Comparison of ENCODE assay signal across 10 cellular contexts in the genomic region with DNA sequence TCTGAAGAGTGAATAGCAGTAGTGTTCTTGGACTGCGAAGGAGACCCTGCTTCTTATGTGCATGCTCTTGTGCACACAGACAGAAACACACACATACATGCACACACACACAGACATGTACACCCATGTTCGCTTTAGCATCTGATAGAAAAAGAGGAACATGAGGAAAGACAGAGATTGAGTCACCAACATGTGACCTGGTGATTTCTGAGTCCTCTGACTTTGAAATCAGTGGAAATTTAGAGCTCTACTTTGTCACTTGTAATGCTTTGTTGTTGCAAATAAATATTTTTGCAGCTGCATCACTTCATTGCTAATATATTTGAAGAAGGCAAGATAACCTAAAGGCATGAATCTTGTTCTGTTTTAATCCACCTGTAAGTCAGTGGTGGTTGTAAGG. TPM values are rescaled to one million over a fixed set of nuclear protein-coding genes. Genes with fewer than 3 reads are reported as not detected.
DNase-seq lines count a peak whose midpoint lies in the region; ATAC-seq, FAIRE-seq and TF ChIP-seq lines count a peak whose summit lies in the region.
"Had no signal": no experiment of that assay in that cellular context is flagged by ENCODE, and none has a peak within 500 bp of the region (broad histone marks: within the 10 kb centered on the region; RNA-seq: fewer than 3 reads in every experiment).

No MANE protein-coding gene starts in this region.

- peak overlapping the region; percentile 68 for H3K4me3 Mint-ChIP-seq in activated naive CD8-positive, alpha-beta T cell
- H3K4me3 Mint-ChIP-seq in activated T-cell treated with anti-CD3 and anti-CD28 coated beads, Interleukin-2, amount 50 U/mL, for 72 hours, result peak overlapping the region in 1 of 2 donors; percentile 70
- H3K4me3 Mint-ChIP-seq: nephron had no signal

- peak; percentile 63 for DNase-seq in KBM-7
- DNase-seq in lung microvascular endothelial cell (ENCODE audit: low read depth in 2 of 2), result peak; percentile 29 to 40
- no peak for DNase-seq in HepG2 (ENCODE audit: low spot score)
- no peak for DNase-seq in psoas muscle
- DNase-seq in activated T-cell treated with anti-CD3 and anti-CD28 coated beads, Interleukin-2, amount 50 U/mL, for 72 hours, result no peak
- no peak for DNase-seq in NCI-H446 treated with DMSO at 0.1 percent for 48 hours (lab: John Stamatoyannopoulos, UW)

- peak overlapping the region; percentile 96 for H3K27ac Mint-ChIP-seq in activated naive CD8-positive, alpha-beta T cell
- H3K27ac Mint-ChIP-seq in activated T-cell treated with anti-CD3 and anti-CD28 coated beads, Interleukin-2, amount 50 U/mL, for 72 hours, result no peak overlapping the region
- H3K27ac Mint-ChIP-seq: nephron had no signal

- H3K9ac ChIP-seq in HepG2 (ENCODE audit: insufficient read depth, low read depth, low read length), result no peak overlapping the region
- H3K9ac ChIP-seq: KMS-11 had no signal

- ATAC-seq in HepG2, result no peak
- ATAC-seq in psoas muscle, result no peak
- ATAC-seq in activated T-cell treated with anti-CD3 and anti-CD28 coated beads, Interleukin-2, amount 50 U/mL, for 72 hours (replicated peaks in 1 of 2), result no peak

- H3K4me3 ChIP-seq in ACC112 (ENCODE audit: low read depth, low read length), result peak overlapping the region; percentile 10; the same call in 1 of the 2 replicates
- H3K4me3 ChIP-seq in HepG2 (replicated peaks in 1 of 3; ENCODE audit: insufficient read depth in 1 of 3, low read depth in 2 of 3, low read length in 3 of 3), result no peak overlapping the region
- H3K4me3 ChIP-seq in psoas muscle, result no peak overlapping the region

- H3K27me3 Mint-ChIP-seq in activated naive CD8-positive, alpha-beta T cell, result no peaks in the 10 kb centered on the region
- H3K27me3 Mint-ChIP-seq in activated T-cell treated with anti-CD3 and anti-CD28 coated beads, Interleukin-2, amount 50 U/mL, for 72 hours (ENCODE audit: low read depth), result no peaks in the 10 kb centered on the region

- H3K4me2 ChIP-seq in HepG2 (ENCODE audit: low read depth, low read length), result no peak overlapping the region

- POLR2A ChIA-PET in HepG2 (lab: Yijun Ruan, JAX), result no interaction called here

- TF ChIP-seq POLR2A in HepG2 (IDR thresholded peaks at IDR 0.05; ENCODE audit: insufficient read depth in 1 of 2, low read depth in 2 of 2, low read length in 2 of 2), result no peak

- CTCF ChIA-PET in HepG2 (lab: Yijun Ruan, JAX; ENCODE audit: low intra/inter-chr PET ratio, low total read pairs), result no interaction called here

- H3K9me3 ChIP-seq in HepG2 (ENCODE audit: low read length), result no peaks in the 10 kb centered on the region
- no peaks in the 10 kb centered on the region for H3K9me3 ChIP-seq in psoas muscle

- no peak for FAIRE-seq in HepG2 (lab: Jason Lieb, UNC)

- TF ChIP-seq CTCF in HepG2 (CRISPR knock-in tag; IDR thresholded peaks at IDR 0.05), result no peak
- TF ChIP-seq CTCF in psoas muscle (IDR thresholded peaks at IDR 0.05), result no peak

- no TSS peak for BruUV-seq in HepG2 (replicated peaks; lab: Mats Ljungman, UMichigan)

- in situ Hi-C loops in KBM-7 (cut with MboI; ENCODE audit: low pct_unique_long_range_greater_than_20kb, low sequenced_read_pairs), result no loop called here
- in situ Hi-C loops in HepG2 (cut with HindIII; ENCODE audit: extremely low pct_ligation_motif_present, low pct_unique_long_range_greater_than_20kb), result no loop called here

- intact Hi-C loops in HepG2 (cut with micrococcal nuclease; ENCODE audit: unreplicated experiment) (no loop called here), psoas muscle (cut with DNase I) (no loop called here)

- H3K79me2 ChIP-seq in ACC112 (ENCODE audit: control insufficient read depth, insufficient read depth, low read length, unreplicated experiment) (peaks cover 91% of the 10 kb centered on the region), HepG2 (ENCODE audit: insufficient read depth, low read length) (no peaks in the 10 kb centered on the region)

- peak overlapping the region; percentile 100 for H3K27ac ChIP-seq in ACC112 (ENCODE audit: low read depth, low read length)
- no peak overlapping the region for H3K27ac ChIP-seq in HepG2 (ENCODE audit: extremely low read length, insufficient read depth, low read length)
- no peak overlapping the region for H3K27ac ChIP-seq in psoas muscle
- H3K27ac ChIP-seq: KMS-11 had no signal

- H3K9me3 Mint-ChIP-seq in activated naive CD8-positive, alpha-beta T cell (ENCODE audit: low read depth), result no peaks in the 10 kb centered on the region
- H3K9me3 Mint-ChIP-seq in activated T-cell treated with anti-CD3 and anti-CD28 coated beads, Interleukin-2, amount 50 U/mL, for 72 hours, result no peaks in the 10 kb centered on the region
- H3K9me3 Mint-ChIP-seq: nephron had no signal

- TF ChIP-seq EP300 in HepG2 (IDR thresholded peaks at IDR 0.05; ENCODE audit: low read depth in 2 of 2, low read length in 2 of 2) (no peak), HepG2 (CRISPR knock-in tag; IDR thresholded peaks at IDR 0.05; ENCODE audit: borderline replicate concordance) (no peak)

- no peak for TF ChIP-seq RAD21 in HepG2 (CRISPR knock-in tag; IDR thresholded peaks at IDR 0.05)

- peaks cover 100% of the 10 kb centered on the region for H3K4me1 Mint-ChIP-seq in activated naive CD8-positive, alpha-beta T cell (ENCODE audit: low read depth)
- peaks cover 97% of the 10 kb centered on the region for H3K4me1 Mint-ChIP-seq in activated T-cell treated with anti-CD3 and anti-CD28 coated beads, Interleukin-2, amount 50 U/mL, for 72 hours (ENCODE audit: low read depth)

- no peak overlapping the region for H2AFZ ChIP-seq in ACC112 (ENCODE audit: low read length, unreplicated experiment)
- H2AFZ ChIP-seq in HepG2 (ENCODE audit: low read length), result no peak overlapping the region

- H4K20me1 ChIP-seq in HepG2 (ENCODE audit: insufficient read depth, low read length), result no peaks in the 10 kb centered on the region

- H3K4me1 ChIP-seq in ACC112 (ENCODE audit: control insufficient read depth, insufficient read depth, low read length, unreplicated experiment), result peaks cover 100% of the 10 kb centered on the region
- no peaks in the 10 kb centered on the region for H3K4me1 ChIP-seq in HepG2 (ENCODE audit: insufficient read depth, low read length)
- peaks cover 23% of the 10 kb centered on the region for H3K4me1 ChIP-seq in psoas muscle

- WGBS in HepG2 (ENCODE audit: low lambda C conversion rate), result 44% methylated on average over 2 of the region's 2 CpGs
- WGBS in psoas muscle, 3 donors, result 77 to 93% (median 85%) methylated on average over 2 of the region's 2 CpGs

- peaks cover 22% of the 10 kb centered on the region for H3K36me3 Mint-ChIP-seq in activated naive CD8-positive, alpha-beta T cell
- peaks cover 2 to 6% of the 10 kb centered on the region in 2 donors for H3K36me3 Mint-ChIP-seq in activated T-cell treated with anti-CD3 and anti-CD28 coated beads, Interleukin-2, amount 50 U/mL, for 72 hours (ENCODE audit: insufficient read depth in 2 of 2)

- peaks cover 5% of the 10 kb centered on the region for H3K36me3 ChIP-seq in ACC112 (ENCODE audit: insufficient read depth, low read length)
- no peaks in the 10 kb centered on the region for H3K36me3 ChIP-seq in HepG2 (replicated peaks in 1 of 2; ENCODE audit: control insufficient read depth in 1 of 2, insufficient read depth in 2 of 2, low read length in 2 of 2)
- no peaks in the 10 kb centered on the region for H3K36me3 ChIP-seq in psoas muscle (ENCODE audit: insufficient read depth in 1 of 2, low read depth in 1 of 2)

- no peaks in the 10 kb centered on the region for H3K27me3 ChIP-seq in ACC112 (ENCODE audit: insufficient read depth, low read length)
- peaks cover 0 to 3% of the 10 kb centered on the region in 2 experiments; a peak in 1 of 5 replicates for H3K27me3 ChIP-seq in HepG2 (ENCODE audit: control insufficient read depth in 1 of 2, insufficient read depth in 2 of 2, low read length in 2 of 2)
- no peaks in the 10 kb centered on the region for H3K27me3 ChIP-seq in psoas muscle (ENCODE audit: insufficient read depth in 3 of 3, low read length in 2 of 3)

TF ChIP-seq in HepG2, 621 proteins besides CTCF, POLR2A, EP300 and RAD21 (continues in another document):
- no peak for TF ChIP-seq ZFP90 (CRISPR knock-in tag; IDR thresholded peaks at IDR 0.05; ENCODE audit: borderline replicate concordance)
- TF ChIP-seq ZNF75D (CRISPR knock-in tag; IDR thresholded peaks at IDR 0.05; ENCODE audit: borderline replicate concordance), result no peak
- no peak for TF ChIP-seq ELF1 (CRISPR knock-in tag; IDR thresholded peaks at IDR 0.05)
- no peak for TF ChIP-seq PHF21A (CRISPR knock-in tag; IDR thresholded peaks at IDR 0.05)
- no peak for TF ChIP-seq MAX (IDR thresholded peaks at IDR 0.05)
- TF ChIP-seq TCF7 (IDR thresholded peaks at IDR 0.05; ENCODE audit: low read depth), result no peak

RNA-seq across cellular contexts. Expression of gene CD44, which starts 23.8 kb away (rescaled TPM):
- total RNA-seq in lung microvascular endothelial cell (0.79 and 15.7 TPM in 2 replicates), HepG2 (2016; rRNA removed; fragmentation: Illumina TruSeq; extraction: Trizol) (0.02 TPM in 1 of 2 replicates, not detected in the other), psoas muscle (10 to 100 TPM; 23.2 to 35.4 (median 25.5) TPM)
- not detected in 2 replicates for total RNA-seq in HepG2 (2016; cell fraction: cytosol; rRNA removed; fragmentation: Illumina TruSeq; extraction: Trizol; ENCODE audit: low read depth)
- total RNA-seq in HepG2 (2016; cell fraction: insoluble cytoplasmic fraction; rRNA removed; fragmentation: Illumina TruSeq; extraction: Trizol), result not detected in 2 replicates
- not detected in 2 replicates for total RNA-seq in HepG2 (2016; cell fraction: membrane; rRNA removed; fragmentation: Illumina TruSeq; extraction: Trizol)
- not detected in 2 replicates for total RNA-seq in HepG2 (2016; cell fraction: nucleus; rRNA removed; fragmentation: Illumina TruSeq; extraction: Trizol)
- polyA plus RNA-seq in HepG2 (2011; rRNA removed) (0.11 and 0.29 TPM in 2 replicates), psoas muscle (1 to 10 TPM; 3.4 to 9.9 (median 9.8) TPM)
- 0.16 and 0.21 TPM in 2 replicates for polyA plus RNA-seq in HepG2 (2011; cell fraction: cytosol; rRNA removed)
- not detected in 2 replicates for polyA plus RNA-seq in HepG2 (2011; cell fraction: nucleus; rRNA removed)
- not detected in 2 replicates for polyA plus RNA-seq in HepG2 (2012)
- not detected in 2 replicates for polyA plus RNA-seq in HepG2 (2016; cell fraction: cytosol; fragmentation: Illumina TruSeq; extraction: Trizol; ENCODE audit: low read depth)
- not detected in 2 replicates for polyA plus RNA-seq in HepG2 (2016; cell fraction: insoluble cytoplasmic fraction; fragmentation: Illumina TruSeq; extraction: Trizol; ENCODE audit: low read depth)
- polyA plus RNA-seq in HepG2 (2016; cell fraction: membrane; fragmentation: Illumina TruSeq; extraction: Trizol; ENCODE audit: low read depth), result not detected in 2 replicates
- polyA plus RNA-seq in HepG2 (2016; cell fraction: nucleus; fragmentation: Illumina TruSeq; extraction: Trizol; ENCODE audit: insufficient read depth, low read depth), result not detected in 2 replicates
- polyA minus RNA-seq in HepG2 (2011; rRNA and poly(A)+ RNA removed; ENCODE audit: low replicate concordance), result 343 TPM in 1 of 2 replicates, not detected in the other
- polyA minus RNA-seq in HepG2 (2011; cell fraction: cytosol; rRNA and poly(A)+ RNA removed), result 0.97 TPM in 1 of 2 replicates, not detected in the other
- 0.39 and 0.62 TPM in 2 replicates for polyA minus RNA-seq in HepG2 (2011; cell fraction: nucleus; rRNA and poly(A)+ RNA removed)
- 100 to 1,000 TPM; 385 to 504 TPM for total RNA-seq in activated T-cell treated with anti-CD3 and anti-CD28 coated beads, Interleukin-2, amount 50 U/mL, for 72 hours

Comparison
In these comparisons a context has a peak if more than half of its experiments do, and no peak if none do; other contexts are left out.
1. DNase-seq: peak in KBM-7 (single experiment) and lung microvascular endothelial cell (2 of 2); none in HepG2 (single experiment), psoas muscle (0 of 2), activated T-cell treated with anti-CD3 and anti-CD28 coated beads, Interleukin-2, amount 50 U/mL, for 72 hours (0 of 2) and NCI-H446 treated with DMSO at 0.1 percent for 48 hours (single experiment).